In genomic region chr9:83537331-83538171, GRCh38 we compare ENCODE assay signal across 1 cellular context.
TF ChIP-seq lines count a peak whose summit lies in the region.

No MANE protein-coding gene starts in this region.

TF ChIP-seq in HCT116, 20 proteins besides CTCF, POLR2A, EP300 and RAD21 (continued from another document):
- no peak for TF ChIP-seq JUND (IDR thresholded peaks at IDR 0.05)
- TF ChIP-seq SIN3A (IDR thresholded peaks at IDR 0.05; ENCODE audit: low read depth), result no peak
- TF ChIP-seq ZFX (IDR thresholded peaks at IDR 0.05), result no peak
- no peak for TF ChIP-seq EGR1 (IDR thresholded peaks at IDR 0.05; ENCODE audit: low read depth)
